ENCODE assay signal across 11 cellular contexts in the genomic region with DNA sequence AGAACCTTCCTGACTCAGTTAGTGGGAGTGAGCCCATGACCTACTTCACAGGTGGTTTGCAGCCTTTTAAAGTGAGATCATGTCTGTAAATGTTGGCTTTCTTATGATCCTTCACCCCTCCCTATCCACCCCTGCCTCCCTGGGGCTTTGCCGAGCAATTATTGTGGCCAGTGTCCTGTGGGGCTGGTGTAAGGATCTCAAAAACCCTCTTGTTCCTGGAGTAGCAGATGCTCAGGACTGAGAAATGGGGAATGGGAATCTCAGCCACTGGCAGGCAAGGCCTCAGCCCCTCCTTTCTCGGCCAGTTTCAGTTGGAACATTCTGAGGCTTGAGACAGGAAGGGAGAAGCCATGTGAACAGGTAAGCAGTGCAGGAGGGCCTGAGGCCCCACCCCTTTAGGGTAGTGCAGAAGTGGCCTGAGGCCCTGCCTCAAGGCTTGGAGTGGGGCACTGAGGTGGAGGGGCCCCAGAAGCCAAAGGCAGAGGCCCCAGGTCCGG. TPM values are rescaled to one million over a fixed set of nuclear protein-coding genes. Genes with fewer than 3 reads are reported as not detected.
DNase-seq lines count a peak whose midpoint lies in the region; ATAC-seq, FAIRE-seq and TF ChIP-seq lines count a peak whose summit lies in the region.
"Had no signal": no experiment of that assay in that cellular context is flagged by ENCODE, and none has a peak within 500 bp of the region (broad histone marks: within the 10 kb centered on the region; RNA-seq: fewer than 3 reads in every experiment).

No MANE protein-coding gene starts in this region.

- TF ChIP-seq EP300 in esophagus muscularis mucosa (IDR thresholded peaks at IDR 0.05): no peak

- H3K27ac ChIP-seq in RWPE1: peak overlapping the region; percentile 99
- H3K27ac ChIP-seq in pancreas: peak overlapping the region; percentile 34 to 70 (median 52)
- H3K27ac ChIP-seq in esophagus muscularis mucosa (replicated peaks in 1 of 4): no peak overlapping the region

- H3K27me3 ChIP-seq in pancreas (no peaks in the 10 kb centered on the region), esophagus muscularis mucosa (peaks cover 0 to 12% (median 0%) of the 10 kb centered on the region in 4 donors)
- H3K27me3 ChIP-seq: Peyer's patch had no signal

- no peak overlapping the region for H3K4me3 ChIP-seq in pancreas
- no peak overlapping the region for H3K4me3 ChIP-seq in esophagus muscularis mucosa
- H3K4me3 ChIP-seq: Peyer's patch had no signal

- H3K4me1 ChIP-seq in pancreas (peaks cover 24 to 67% (median 39%) of the 10 kb centered on the region in 3 donors), esophagus muscularis mucosa (peaks cover 41 to 53% (median 48%) of the 10 kb centered on the region in 4 donors)

- DNase-seq in Daoy (ENCODE audit: low read depth) (peak; percentile 91), RWPE1 (ENCODE audit: low spot score) (no peak), glomerular visceral epithelial cell (ENCODE audit: extremely low spot score) (peak; percentile 79), pancreas (peak in 3 of 6 donors; percentile 52 to 62 (median 60)), NCI-H1436 (lab: John Stamatoyannopoulos, UW) (no peak), H54 (ENCODE audit: insufficient read length, low spot score) (no peak), esophagus muscularis mucosa (ENCODE audit: extremely low spot score) (no peak)
- DNase-seq: retina; stimulated activated naive CD8-positive, alpha-beta T cell treated with anti-CD3 and anti-CD28 coated beads, Interleukin-15, amount 100 ng/mL, for 72 hours had no signal

- TF ChIP-seq CTCF in RWPE1 (conservative IDR thresholded peaks at IDR 0.05; ENCODE audit: low read depth) (no peak), pancreas (IDR thresholded peaks at IDR 0.05) (no peak), esophagus muscularis mucosa (IDR thresholded peaks at IDR 0.05) (no peak)

- CTCF ChIA-PET in RWPE1 (lab: Yijun Ruan, JAX): interaction anchor here (1.5 kb wide), 1 partner anchor 134 kb away, joined by 3 read pairs; no protein-coding TSS in a partner anchor

- H3K36me3 ChIP-seq in pancreas (no peaks in the 10 kb centered on the region), esophagus muscularis mucosa (no peaks in the 10 kb centered on the region)
- H3K36me3 ChIP-seq: Peyer's patch had no signal

- FAIRE-seq in pancreas (lab: Jason Lieb, UNC): no peak
- no peak for FAIRE-seq in H54 (lab: Jason Lieb, UNC)

- intact Hi-C loops in pancreas (cut with DNase I): no loop called here
- intact Hi-C loops in esophagus muscularis mucosa (cut with DNase I): no loop called here

- TF ChIP-seq POLR2A in H54 (IDR thresholded peaks at IDR 0.05; ENCODE audit: low read depth, low read length): no peak
- no peak for TF ChIP-seq POLR2A in esophagus muscularis mucosa (IDR thresholded peaks at IDR 0.05; ENCODE audit: low read depth)

- peak; percentile 26 to 39 (median 31) for ATAC-seq in pancreas
- no peak for ATAC-seq in HG03280 (IDR thresholded peaks at IDR 0.05; ENCODE audit: unreplicated experiment)
- ATAC-seq: stimulated activated naive CD8-positive, alpha-beta T cell treated with anti-CD3 and anti-CD28 coated beads, Interleukin-15, amount 100 ng/mL, for 72 hours had no signal

- POLR2A ChIA-PET in RWPE1 (lab: Yijun Ruan, JAX; ENCODE audit: low non-redundant PET): no interaction called here

- WGBS in pancreas, 2 donors: 34 to 46% methylated on average over 3 of the region's 3 CpGs
- 51% methylated on average over 2 of the region's 3 CpGs for WGBS in esophagus muscularis mucosa

- no peaks in the 10 kb centered on the region for H3K9me3 ChIP-seq in pancreas
- no peaks in the 10 kb centered on the region for H3K9me3 ChIP-seq in esophagus muscularis mucosa
- H3K9me3 ChIP-seq: Peyer's patch had no signal

RNA-seq across cellular contexts. Expression of a gene that starts 53.8 kb away (rescaled TPM):
- total RNA-seq in Daoy (2014; rRNA removed; shearing (Covaris generic)): 21.8 and 30.9 TPM in 2 replicates
- total RNA-seq in pancreas (10 to 100 TPM; 33.3 to 60.7 (median 41.0) TPM), esophagus muscularis mucosa (10 to 100 TPM; 21.7 to 66.7 (median 35.1) TPM)
- 10 to 100 TPM; 33.8 to 42.0 TPM for polyA plus RNA-seq in pancreas

Comparison
In these comparisons a context has a peak if more than half of its experiments do, and no peak if none do; other contexts are left out.
1. DNase-seq: peak in Daoy (single experiment) and glomerular visceral epithelial cell (single experiment); none in RWPE1 (single experiment), NCI-H1436 (single experiment), H54 (single experiment) and esophagus muscularis mucosa (single experiment).
2. H3K27ac ChIP-seq: peak in RWPE1 (single experiment) and pancreas (4 of 4); none in esophagus muscularis mucosa (0 of 4).